In genomic region chr17:50932584-50932901, GRCh38 we compare ENCODE assay signal across 11 cellular contexts.
DNase-seq lines count a peak whose midpoint lies in the region; ATAC-seq, FAIRE-seq and TF ChIP-seq lines count a peak whose summit lies in the region.
"Had no signal": no experiment of that assay in that cellular context is flagged by ENCODE, and none has a peak within 500 bp of the region (broad histone marks: within the 10 kb centered on the region; RNA-seq: fewer than 3 reads in every experiment).

No MANE protein-coding gene starts in this region.

- WGBS in pancreas, 2 donors = 89 to 97% methylated on average over 8 of the region's 8 CpGs

- H3K9me3 ChIP-seq in breast epithelium = no peaks in the 10 kb centered on the region
- H3K9me3 ChIP-seq in pancreas = no peaks in the 10 kb centered on the region
- no peaks in the 10 kb centered on the region for H3K9me3 ChIP-seq in uterus
- no peaks in the 10 kb centered on the region for H3K9me3 ChIP-seq in Caco-2
- H3K9me3 ChIP-seq: suprapubic skin had no signal

- DNase-seq in breast epithelium (ENCODE audit: low spot score in 2 of 2) (no peak), MCF 10A (ENCODE audit: unreplicated experiment) (no peak), epithelial cell of prostate (ENCODE audit: low read depth, low spot score) (no peak), pancreas (peak in 1 of 6 donors; percentile 51), uterus (no peak), islet precursor cell (no peak), Caco-2 (no peak)
- DNase-seq: activated B cell treated with CpG ODN at 0.5 μM for 24 hours, NCI-H187 treated with DMSO at 0.1 percent for 48 hours had no signal

- H3K4me3 Mint-ChIP-seq in MCF 10A (ENCODE audit: unreplicated experiment) (no peak overlapping the region), Caco-2 (ENCODE audit: unreplicated experiment) (no peak overlapping the region)
- H3K4me3 Mint-ChIP-seq: activated B cell treated with CpG ODN at 0.5 μM for 24 hours had no signal

- no peaks in the 10 kb centered on the region for H3K36me3 ChIP-seq in breast epithelium
- H3K36me3 ChIP-seq in pancreas = no peaks in the 10 kb centered on the region
- H3K36me3 ChIP-seq in uterus = no peaks in the 10 kb centered on the region
- no peaks in the 10 kb centered on the region for H3K36me3 ChIP-seq in Caco-2 (ENCODE audit: control insufficient read depth, insufficient read depth, low read length)
- H3K36me3 ChIP-seq: suprapubic skin had no signal

- H3K27ac Mint-ChIP-seq in MCF 10A (ENCODE audit: low read depth, unreplicated experiment) (no peak overlapping the region), Caco-2 (ENCODE audit: unreplicated experiment) (no peak overlapping the region)
- H3K27ac Mint-ChIP-seq: activated B cell treated with CpG ODN at 0.5 μM for 24 hours had no signal

- H3K4me3 ChIP-seq in breast epithelium (no peak overlapping the region), pancreas (no peak overlapping the region), uterus (no peak overlapping the region), Caco-2 (ENCODE audit: low read depth, low read length) (no peak overlapping the region)
- H3K4me3 ChIP-seq: suprapubic skin had no signal

- H3K4me1 ChIP-seq in breast epithelium = peaks cover 4% of the 10 kb centered on the region in 2 donors
- peaks cover 15 to 44% (median 32%) of the 10 kb centered on the region in 3 donors for H3K4me1 ChIP-seq in pancreas
- H3K4me1 ChIP-seq in uterus = no peaks in the 10 kb centered on the region
- H3K4me1 ChIP-seq in Caco-2 = peaks cover 28% of the 10 kb centered on the region

- intact Hi-C loops in breast epithelium (cut with DNase I; ENCODE audit: low total_unique reads) (no loop called here), MCF 10A (cut with micrococcal nuclease) (no loop called here), pancreas (cut with DNase I) (no loop called here), uterus (cut with DNase I; ENCODE audit: low total_unique reads) (no loop called here), Caco-2 (cut with micrococcal nuclease; ENCODE audit: unreplicated experiment) (loop anchor here (1.0 kb wide), 1 partner anchor 10 kb away; no protein-coding TSS in a partner anchor)

- no peak for FAIRE-seq in pancreas (lab: Jason Lieb, UNC)

- H3K27ac ChIP-seq in breast epithelium = peak overlapping the region; percentile 94 to 95
- peak overlapping the region; percentile 81 for H3K27ac ChIP-seq in epithelial cell of prostate
- H3K27ac ChIP-seq in pancreas = peak overlapping the region in 3 of 4 donors; percentile 29 to 99 (median 96)
- peak overlapping the region; percentile 94 to 98 for H3K27ac ChIP-seq in uterus

- H3K36me3 Mint-ChIP-seq in MCF 10A (ENCODE audit: insufficient read depth, unreplicated experiment) (no peaks in the 10 kb centered on the region), Caco-2 (ENCODE audit: insufficient read depth, unreplicated experiment) (no peaks in the 10 kb centered on the region)

- BruUV-seq in MCF 10A (replicated peaks; lab: Mats Ljungman, UMichigan) (no TSS peak), Caco-2 (replicated peaks; lab: Mats Ljungman, UMichigan) (no TSS peak)

- CTCF ChIA-PET in MCF 10A (lab: Yijun Ruan, JAX) = no interaction called here
- CTCF ChIA-PET in Caco-2 (lab: Charles Lee) = no interaction called here

- no peak for ATAC-seq in pancreas
- ATAC-seq in GM18861 (IDR thresholded peaks at IDR 0.05; ENCODE audit: unreplicated experiment) = no peak

- H3K27me3 ChIP-seq in breast epithelium (no peaks in the 10 kb centered on the region), pancreas (no peaks in the 10 kb centered on the region), uterus (no peaks in the 10 kb centered on the region), Caco-2 (replicated peaks; ENCODE audit: control insufficient read depth, insufficient read depth, low read length) (no peaks in the 10 kb centered on the region)
- H3K27me3 ChIP-seq: suprapubic skin had no signal

- TF ChIP-seq POLR2A in breast epithelium (IDR thresholded peaks at IDR 0.05) (no peak), uterus (IDR thresholded peaks at IDR 0.05) (no peak)

- H3K4me1 Mint-ChIP-seq in MCF 10A (ENCODE audit: insufficient read depth, unreplicated experiment) = peaks cover 45% of the 10 kb centered on the region
- peaks cover 29% of the 10 kb centered on the region for H3K4me1 Mint-ChIP-seq in Caco-2 (ENCODE audit: low read depth, unreplicated experiment)

- POLR2A ChIA-PET in MCF 10A (lab: Yijun Ruan, JAX) = no interaction called here
- POLR2A ChIA-PET in Caco-2 (lab: Charles Lee) = no interaction called here

- TF ChIP-seq CTCF in breast epithelium (IDR thresholded peaks at IDR 0.05) (no peak), MCF 10A (IDR thresholded peaks at IDR 0.05; ENCODE audit: unreplicated experiment) (no peak), pancreas (IDR thresholded peaks at IDR 0.05) (no peak), uterus (IDR thresholded peaks at IDR 0.05) (no peak), Caco-2 (IDR thresholded peaks at IDR 0.05; ENCODE audit: insufficient read depth in 1 of 2, low read depth in 1 of 2, low read length in 1 of 2, severe bottlenecking in 1 of 2, unreplicated experiment in 1 of 2) (no peak)

- H3K9me3 Mint-ChIP-seq in MCF 10A (ENCODE audit: unreplicated experiment) (no peaks in the 10 kb centered on the region), Caco-2 (ENCODE audit: unreplicated experiment) (no peaks in the 10 kb centered on the region)
- H3K9me3 Mint-ChIP-seq: activated B cell treated with CpG ODN at 0.5 μM for 24 hours had no signal

- H3K27me3 Mint-ChIP-seq in MCF 10A (ENCODE audit: insufficient read depth, unreplicated experiment) (no peaks in the 10 kb centered on the region), Caco-2 (ENCODE audit: insufficient read depth, unreplicated experiment) (no peaks in the 10 kb centered on the region)
